1 cellular context compared by ENCODE assay signal in genomic region chr21:34612557-34612956, GRCh38.
TF ChIP-seq lines count a peak whose summit lies in the region.

No MANE protein-coding gene starts in this region.

TF ChIP-seq in GM12878, 131 proteins besides CTCF, POLR2A, EP300 and RAD21:
- TF ChIP-seq CEBPB (IDR thresholded peaks at IDR 0.05; ENCODE audit: borderline replicate concordance in 1 of 2, low read depth in 2 of 2, low read length in 2 of 2): no peak
- no peak for TF ChIP-seq SREBF1 (IDR thresholded peaks at IDR 0.05; ENCODE audit: low read length)
- TF ChIP-seq STAT1 (conservative IDR thresholded peaks at IDR 0.05): no peak
- TF ChIP-seq USF1 (IDR thresholded peaks at IDR 0.05; ENCODE audit: borderline replicate concordance, extremely low read length, insufficient read depth, low read depth, low read length): peak; percentile 49
- TF ChIP-seq CBX5 (IDR thresholded peaks at IDR 0.05; ENCODE audit: low read depth): no peak
